In genomic region chr6:41670703-41671360, GRCh38 we compare ENCODE assay signal across 25 cellular contexts. TPM values are rescaled to one million over a fixed set of nuclear protein-coding genes. Genes with fewer than 3 reads are reported as not detected.
"Had no signal": no experiment of that assay in that cellular context is flagged by ENCODE, and none has a peak within 500 bp of the region (broad histone marks: within the 10 kb centered on the region; RNA-seq: fewer than 3 reads in every experiment).

No MANE protein-coding gene starts in this region.

- H3K4me1 ChIP-seq: colonic mucosa, pancreas, psoas muscle, right atrium auricular region, thyroid gland had no signal

- H3K27ac Mint-ChIP-seq: activated CD4-positive, alpha-beta memory T cell treated with anti-CD3 and anti-CD28 coated beads, Interleukin-2, amount 10 ng/mL, durations not matched to agents 7 days and 5 days; activated naive CD8-positive, alpha-beta T cell treated with anti-CD3 and anti-CD28 coated beads, Interleukin-2, amount 50 U/mL, for 24 hours; memory B cell; stimulated activated naive CD8-positive, alpha-beta T cell treated with anti-CD3 and anti-CD28 coated beads, Interleukin-15, Interleukin-2, amounts not matched to agents 100 ng/mL and 50 ng/mL, for 24 hours had no signal

- ATAC-seq: activated naive CD8-positive, alpha-beta T cell treated with anti-CD3 and anti-CD28 coated beads, Interleukin-2, amount 50 U/mL, for 24 hours; effector memory CD8-positive, alpha-beta T cell; esophagus mucosa; pancreas; psoas muscle had no signal

- H3K4me3 Mint-ChIP-seq: activated CD4-positive, alpha-beta memory T cell treated with anti-CD3 and anti-CD28 coated beads, Interleukin-2, amount 10 ng/mL, durations not matched to agents 7 days and 5 days; activated naive CD8-positive, alpha-beta T cell treated with anti-CD3 and anti-CD28 coated beads, Interleukin-2, amount 50 U/mL, for 24 hours; effector memory CD8-positive, alpha-beta T cell; memory B cell; nephron; stimulated activated naive CD8-positive, alpha-beta T cell treated with anti-CD3 and anti-CD28 coated beads, Interleukin-15, Interleukin-2, amounts not matched to agents 100 ng/mL and 50 ng/mL, for 24 hours had no signal

- DNase-seq: activated CD4-positive, alpha-beta memory T cell treated with anti-CD3 and anti-CD28 coated beads, Interleukin-2, amount 10 ng/mL, durations not matched to agents 7 days and 5 days; activated CD4-positive, alpha-beta T cell treated with anti-CD3 and anti-CD28 coated beads for 48 hours; activated effector memory CD4-positive, alpha-beta T cell treated with anti-CD3 and anti-CD28 coated beads, Interleukin-2, amount 50 U/mL, for 16 hours; activated naive CD4-positive, alpha-beta T cell treated with anti-CD3 and anti-CD28 coated beads, Interleukin-2, amount 50 U/mL, for 16 hours; activated naive CD8-positive, alpha-beta T cell treated with anti-CD3 and anti-CD28 coated beads, Interleukin-2, amount 50 U/mL, for 24 hours; colonic mucosa; effector memory CD8-positive, alpha-beta T cell; foreskin melanocyte; glutamatergic neuron; hippocampal formation; pancreas; stimulated activated CD4-positive, alpha-beta T cell treated with anti-CD3 and anti-CD28 coated beads, Interleukin-12 subunit alpha, Interleukin-12 subunit beta, amount 100 ng/mL, for 4 hours; thyroid gland had no signal

- H3K9me3 ChIP-seq: colonic mucosa, pancreas, psoas muscle, right atrium auricular region, thyroid gland had no signal

- H3K4me3 ChIP-seq: cardiac muscle cell, colonic mucosa, dorsolateral prefrontal cortex, pancreas, psoas muscle, right atrium auricular region, thyroid gland had no signal

- H3K4me1 Mint-ChIP-seq: activated CD4-positive, alpha-beta memory T cell treated with anti-CD3 and anti-CD28 coated beads, Interleukin-2, amount 10 ng/mL, durations not matched to agents 7 days and 5 days; activated naive CD8-positive, alpha-beta T cell treated with anti-CD3 and anti-CD28 coated beads, Interleukin-2, amount 50 U/mL, for 24 hours; memory B cell had no signal

- FAIRE-seq: endothelial cell of umbilical vein, pancreas had no signal

- H3K27me3 ChIP-seq: cardiac muscle cell, colonic mucosa, dorsolateral prefrontal cortex, pancreas, right atrium auricular region, thyroid gland had no signal

- H3K9me3 Mint-ChIP-seq: activated CD4-positive, alpha-beta memory T cell treated with anti-CD3 and anti-CD28 coated beads, Interleukin-2, amount 10 ng/mL, durations not matched to agents 7 days and 5 days; activated naive CD8-positive, alpha-beta T cell treated with anti-CD3 and anti-CD28 coated beads, Interleukin-2, amount 50 U/mL, for 24 hours; effector memory CD8-positive, alpha-beta T cell; memory B cell; stimulated activated naive CD8-positive, alpha-beta T cell treated with anti-CD3 and anti-CD28 coated beads, Interleukin-15, Interleukin-2, amounts not matched to agents 100 ng/mL and 50 ng/mL, for 24 hours had no signal

- H3K27ac ChIP-seq: cardiac muscle cell, colonic mucosa, pancreas, psoas muscle, right atrium auricular region, thyroid gland had no signal

- H3K36me3 ChIP-seq: cardiac muscle cell, colonic mucosa, pancreas, right atrium auricular region, thyroid gland had no signal

RNA-seq across cellular contexts. Expression of gene MDFI, which starts 32.6 kb away (rescaled TPM):
- total RNA-seq: activated CD4-positive, alpha-beta memory T cell treated with anti-CD3 and anti-CD28 coated beads, Interleukin-2, amount 10 ng/mL, durations not matched to agents 7 days and 5 days; mononuclear cell; myocyte; T-helper 2 cell treated with Interferon-gamma antibody and Interleukin-4, amounts not matched to agents 100 ng/mL and 5 ng/mL, for 36 hours had no signal
